ENCODE assay signal across 8 cellular contexts in genomic region chr10:91034494-91035157, GRCh38.
DNase-seq lines count a peak whose midpoint lies in the region; ATAC-seq and TF ChIP-seq lines count a peak whose summit lies in the region.

No MANE protein-coding gene starts in this region.

- H3K9me3 ChIP-seq in upper lobe of right lung = no peaks in the 10 kb centered on the region

- no peak for TF ChIP-seq CTCF in upper lobe of right lung (IDR thresholded peaks at IDR 0.05)

- peaks cover 6% of the 10 kb centered on the region for H3K36me3 Mint-ChIP-seq in activated naive CD4-positive, alpha-beta T cell treated with anti-CD3 and anti-CD28 coated beads, Interleukin-2, amount 10 ng/mL, durations not matched to agents 7 days and 5 days

- intact Hi-C loops in upper lobe of right lung (cut with DNase I) = no loop called here

- H3K4me3 Mint-ChIP-seq in activated naive CD4-positive, alpha-beta T cell treated with anti-CD3 and anti-CD28 coated beads, Interleukin-2, amount 10 ng/mL, durations not matched to agents 7 days and 5 days = no peak overlapping the region

- DNase-seq in activated naive CD4-positive, alpha-beta T cell treated with anti-CD3 and anti-CD28 coated beads, Interleukin-2, amount 10 ng/mL, durations not matched to agents 7 days and 5 days = no peak
- DNase-seq in activated naive CD4-positive, alpha-beta T cell (lab: John Stamatoyannopoulos, UW) = no peak
- DNase-seq in amygdala (lab: John Stamatoyannopoulos, UW) = peak in 29 of 56 donors; percentile 9 to 76 (median 34)
- DNase-seq in kidney tubule cell (ENCODE audit: low spot score) = peak; percentile 38
- DNase-seq in upper lobe of right lung = peak; percentile 65
- no peak for DNase-seq in ecto neural progenitor cell (ENCODE audit: low spot score)
- DNase-seq in NCI-H510A treated with DMSO at 0.1 percent for 48 hours (lab: John Stamatoyannopoulos, UW) = no peak

- H3K4me1 Mint-ChIP-seq in activated naive CD4-positive, alpha-beta T cell treated with anti-CD3 and anti-CD28 coated beads, Interleukin-2, amount 10 ng/mL, durations not matched to agents 7 days and 5 days = peaks cover 31% of the 10 kb centered on the region

- no peak overlapping the region for H3K27ac ChIP-seq in upper lobe of right lung

- H3K4me1 ChIP-seq in upper lobe of right lung = peaks cover 16% of the 10 kb centered on the region

- H3K27me3 Mint-ChIP-seq in activated naive CD4-positive, alpha-beta T cell treated with anti-CD3 and anti-CD28 coated beads, Interleukin-2, amount 10 ng/mL, durations not matched to agents 7 days and 5 days = peaks cover 9% of the 10 kb centered on the region

- H3K9me3 Mint-ChIP-seq in activated naive CD4-positive, alpha-beta T cell treated with anti-CD3 and anti-CD28 coated beads, Interleukin-2, amount 10 ng/mL, durations not matched to agents 7 days and 5 days = peaks cover 11% of the 10 kb centered on the region

- ATAC-seq in upper lobe of right lung (peak; percentile 60), GM21825 (IDR thresholded peaks at IDR 0.05; ENCODE audit: unreplicated experiment) (no peak)

- peak overlapping the region; percentile 83 for H3K27ac Mint-ChIP-seq in activated naive CD4-positive, alpha-beta T cell treated with anti-CD3 and anti-CD28 coated beads, Interleukin-2, amount 10 ng/mL, durations not matched to agents 7 days and 5 days

- CTCF ChIA-PET in activated naive CD4-positive, alpha-beta T cell treated with anti-CD3 and anti-CD28 coated beads, Interleukin-2, amount 10 ng/mL, durations not matched to agents 7 days and 5 days (lab: Charles Lee) = interaction anchor here (0.9 to 2.5 kb wide), 2 partner anchors 28 to 120 kb away, joined by 3 to 9 read pairs; no protein-coding TSS in a partner anchor

- no peak overlapping the region for H3K4me3 ChIP-seq in upper lobe of right lung

- H3K27me3 ChIP-seq in upper lobe of right lung = no peaks in the 10 kb centered on the region

- H3K36me3 ChIP-seq in upper lobe of right lung = no peaks in the 10 kb centered on the region

Comparison
In these comparisons a context has a peak if more than half of its experiments do, and no peak if none do; other contexts are left out.
1. DNase-seq: peak in amygdala (29 of 56), kidney tubule cell (single experiment) and upper lobe of right lung (single experiment); none in activated naive CD4-positive, alpha-beta T cell treated with anti-CD3 and anti-CD28 coated beads, Interleukin-2, amount 10 ng/mL, durations not matched to agents 7 days and 5 days (single experiment), activated naive CD4-positive, alpha-beta T cell (0 of 4), ecto neural progenitor cell (single experiment) and NCI-H510A treated with DMSO at 0.1 percent for 48 hours (single experiment).